In genomic region chr16:4693956-4694663, GRCh38 we compare ENCODE assay signal across 7 cellular contexts. TPM values are rescaled to one million over a fixed set of nuclear protein-coding genes. Genes with fewer than 3 reads are reported as not detected.
DNase-seq lines count a peak whose midpoint lies in the region; ATAC-seq and TF ChIP-seq lines count a peak whose summit lies in the region.

No MANE protein-coding gene starts in this region.

- H3K27ac ChIP-seq in HL-60 (replicated peaks): peak overlapping the region; percentile 74
- H3K27ac ChIP-seq in lung (ENCODE audit: low read depth in 1 of 2, low read length in 1 of 2): peak overlapping the region; percentile 93
- peak overlapping the region; percentile 62 for H3K27ac ChIP-seq in stomach smooth muscle (ENCODE audit: low read length)

- H3K4me1 ChIP-seq in lung (ENCODE audit: control insufficient read depth in 2 of 2, insufficient read depth in 2 of 2, low read length in 2 of 2) (peaks cover 0 to 8% of the 10 kb centered on the region in 2 donors), stomach smooth muscle (ENCODE audit: control insufficient read depth, insufficient read depth, low read length) (peaks cover 26% of the 10 kb centered on the region)

- peak; percentile 11 for ATAC-seq in GM18909 (IDR thresholded peaks at IDR 0.05; ENCODE audit: poor library complexity, unreplicated experiment)
- ATAC-seq in lung (ENCODE audit: insufficient read depth, low FRiP score): peak; percentile 31

- no peaks in the 10 kb centered on the region for H3K9me3 ChIP-seq in lung (ENCODE audit: control insufficient read depth in 2 of 2, insufficient read depth in 1 of 2, low read length in 1 of 2)
- H3K9me3 ChIP-seq in stomach smooth muscle (ENCODE audit: control insufficient read depth in 2 of 2, low read length in 2 of 2): no peaks in the 10 kb centered on the region

- intact Hi-C loops in activated CD4-positive, alpha-beta T cell treated with anti-CD3 and anti-CD28 coated beads, Interleukin-2, amount 10 ng/mL, durations not matched to agents 24 days and 14 days (cut with micrococcal nuclease): loop anchor here (1.0 kb wide), 3 partner anchors 18 to 78 kb away; partner anchors contain the start of genes ANKS3 and DNAAF8

- peak overlapping the region; percentile 99 for H3K4me3 ChIP-seq in HL-60 (replicated peaks; ENCODE audit: insufficient read depth, low read length)
- peak overlapping the region; percentile 99 for H3K4me3 ChIP-seq in lung
- peak overlapping the region; percentile 78 to 92 for H3K4me3 ChIP-seq in stomach smooth muscle (ENCODE audit: low read length in 2 of 2)

- H3K36me3 ChIP-seq in lung (ENCODE audit: control insufficient read depth in 2 of 2, insufficient read depth in 2 of 2, low read length in 2 of 2) (peaks cover 5 to 49% of the 10 kb centered on the region in 2 donors), stomach smooth muscle (ENCODE audit: control insufficient read depth in 2 of 2, insufficient read depth in 2 of 2, low read length in 2 of 2) (peaks cover 15 to 19% of the 10 kb centered on the region in 2 donors)

- TF ChIP-seq CTCF in HL-60 (IDR thresholded peaks at IDR 0.05; ENCODE audit: insufficient read depth, low read length) (no peak), lung (IDR thresholded peaks at IDR 0.05; ENCODE audit: control extremely low read depth, extremely low read depth) (no peak)

- DNase-seq in HL-60 (ENCODE audit: low read depth in 1 of 2, low spot score in 1 of 2) (no peak), lung (ENCODE audit: low spot score) (no peak), globus pallidus (ENCODE audit: low spot score) (no peak)
- peak; percentile 85 for DNase-seq in activated CD4-positive, alpha-beta T cell treated with anti-CD3 and anti-CD28 coated beads, Interleukin-2, amount 10 ng/mL, durations not matched to agents 24 days and 14 days
- DNase-seq in effector CD8-positive, alpha-beta T cell (lab: John Stamatoyannopoulos, UW): peak; percentile 23

- no peaks in the 10 kb centered on the region for H3K27me3 Mint-ChIP-seq in activated CD4-positive, alpha-beta T cell treated with anti-CD3 and anti-CD28 coated beads, Interleukin-2, amount 10 ng/mL, durations not matched to agents 24 days and 14 days

- H3K4me3 Mint-ChIP-seq in activated CD4-positive, alpha-beta T cell treated with anti-CD3 and anti-CD28 coated beads, Interleukin-2, amount 10 ng/mL, durations not matched to agents 24 days and 14 days: peak overlapping the region; percentile 84

- H3K4me1 Mint-ChIP-seq in activated CD4-positive, alpha-beta T cell treated with anti-CD3 and anti-CD28 coated beads, Interleukin-2, amount 10 ng/mL, durations not matched to agents 24 days and 14 days: peaks cover 11% of the 10 kb centered on the region

- peaks cover 13% of the 10 kb centered on the region for H3K36me3 Mint-ChIP-seq in activated CD4-positive, alpha-beta T cell treated with anti-CD3 and anti-CD28 coated beads, Interleukin-2, amount 10 ng/mL, durations not matched to agents 24 days and 14 days (ENCODE audit: low read depth)

- H3K27me3 ChIP-seq in HL-60 (ENCODE audit: insufficient read depth, poor library complexity, severe bottlenecking): no peaks in the 10 kb centered on the region
- H3K27me3 ChIP-seq in lung (ENCODE audit: control insufficient read depth, insufficient read depth): no peaks in the 10 kb centered on the region
- no peaks in the 10 kb centered on the region for H3K27me3 ChIP-seq in stomach smooth muscle (ENCODE audit: control insufficient read depth in 1 of 2, insufficient read depth in 2 of 2, low read length in 2 of 2)

- no peaks in the 10 kb centered on the region for H3K9me3 Mint-ChIP-seq in activated CD4-positive, alpha-beta T cell treated with anti-CD3 and anti-CD28 coated beads, Interleukin-2, amount 10 ng/mL, durations not matched to agents 24 days and 14 days

- H3K9ac ChIP-seq in stomach smooth muscle (ENCODE audit: low read length in 2 of 2): peak overlapping the region; percentile 64 to 74

- H3K27ac Mint-ChIP-seq in activated CD4-positive, alpha-beta T cell treated with anti-CD3 and anti-CD28 coated beads, Interleukin-2, amount 10 ng/mL, durations not matched to agents 24 days and 14 days: peak overlapping the region; percentile 75

- WGBS in lung, 2 donors: 2% methylated on average over 50 to 55 of the region's 55 CpGs

RNA-seq across cellular contexts. Expression of gene NUDT16L1, which starts 0.7 kb away (rescaled TPM):
- total RNA-seq in activated CD4-positive, alpha-beta T cell treated with anti-CD3 and anti-CD28 coated beads, Interleukin-2, amount 10 ng/mL, durations not matched to agents 24 days and 14 days: 35.4 and 36.1 TPM in 2 replicates
- total RNA-seq in lung: 10 to 100 TPM; 34.7 to 41.3 TPM
- 10 to 100 TPM; 27.8 to 29.8 TPM for polyA plus RNA-seq in lung

RNA-seq across cellular contexts. Expression of gene ANKS3, which starts 40.0 kb away (rescaled TPM):
- 21.8 and 22.3 TPM in 2 replicates for total RNA-seq in activated CD4-positive, alpha-beta T cell treated with anti-CD3 and anti-CD28 coated beads, Interleukin-2, amount 10 ng/mL, durations not matched to agents 24 days and 14 days
- 10 to 100 TPM; 23.5 to 25.3 TPM for total RNA-seq in lung
- 10 to 100 TPM; 12.6 to 26.3 TPM for polyA plus RNA-seq in lung

RNA-seq across cellular contexts. Expression of gene DNAAF8, which starts 40.2 kb away (rescaled TPM):
- not detected in 2 replicates for total RNA-seq in activated CD4-positive, alpha-beta T cell treated with anti-CD3 and anti-CD28 coated beads, Interleukin-2, amount 10 ng/mL, durations not matched to agents 24 days and 14 days
- 10 to 100 TPM in 1 of 2 donors, 1 to 10 TPM in 1; 5.1 to 11.3 TPM for total RNA-seq in lung
- polyA plus RNA-seq in lung: 1 to 10 TPM; 4.3 to 4.9 TPM

Comparison
In these comparisons a context has a peak if more than half of its experiments do, and no peak if none do; other contexts are left out.
1. DNase-seq: peak in activated CD4-positive, alpha-beta T cell treated with anti-CD3 and anti-CD28 coated beads, Interleukin-2, amount 10 ng/mL, durations not matched to agents 24 days and 14 days (single experiment) and effector CD8-positive, alpha-beta T cell (single experiment); none in HL-60 (0 of 2), lung (single experiment) and globus pallidus (single experiment).
2. Peak in every context shown above with its lines, with median percentiles within 50 percentile points of each other: H3K27ac ChIP-seq and H3K4me3 ChIP-seq.